1 cellular context compared by ENCODE assay signal in the genomic region with DNA sequence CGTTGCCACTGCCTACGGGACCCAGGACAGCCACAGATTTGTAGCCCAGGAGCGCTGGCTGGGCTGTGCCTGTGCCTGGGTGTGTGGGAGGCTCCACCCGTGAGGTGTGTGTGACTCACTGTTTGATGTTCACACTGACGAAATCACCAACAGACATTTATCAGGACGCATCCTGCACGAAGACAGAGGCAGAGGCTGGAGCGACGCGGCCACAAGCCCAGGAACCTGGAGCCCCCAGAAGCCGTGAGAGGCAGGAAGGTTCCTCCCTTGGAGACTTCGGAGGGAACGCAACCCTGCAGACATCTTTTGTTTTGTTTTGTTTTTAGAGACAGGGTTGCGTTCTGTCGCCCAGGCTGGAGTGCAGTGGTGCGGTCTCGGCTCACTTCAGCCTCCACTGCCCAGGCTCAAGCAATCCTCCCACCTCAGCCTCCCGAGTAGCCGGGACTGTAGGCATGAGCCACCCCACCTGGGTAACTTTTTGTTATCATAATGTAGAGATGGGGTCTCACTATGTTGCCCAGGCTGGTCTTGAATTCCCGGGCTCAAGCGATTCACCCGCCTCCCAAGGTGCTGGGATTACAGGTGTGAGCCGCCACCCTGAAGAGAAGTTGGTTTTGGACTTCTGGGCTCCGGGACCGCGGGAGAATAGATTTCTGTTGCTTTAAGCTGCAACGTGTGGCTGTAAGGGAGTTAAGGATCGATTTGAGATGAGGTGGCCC.
TF ChIP-seq lines count a peak whose summit lies in the region.

No MANE protein-coding gene starts in this region.

TF ChIP-seq in K562, 482 proteins besides CTCF, POLR2A, EP300 and RAD21 (continued from another document and continues in another):
- TF ChIP-seq, protein P1, sequence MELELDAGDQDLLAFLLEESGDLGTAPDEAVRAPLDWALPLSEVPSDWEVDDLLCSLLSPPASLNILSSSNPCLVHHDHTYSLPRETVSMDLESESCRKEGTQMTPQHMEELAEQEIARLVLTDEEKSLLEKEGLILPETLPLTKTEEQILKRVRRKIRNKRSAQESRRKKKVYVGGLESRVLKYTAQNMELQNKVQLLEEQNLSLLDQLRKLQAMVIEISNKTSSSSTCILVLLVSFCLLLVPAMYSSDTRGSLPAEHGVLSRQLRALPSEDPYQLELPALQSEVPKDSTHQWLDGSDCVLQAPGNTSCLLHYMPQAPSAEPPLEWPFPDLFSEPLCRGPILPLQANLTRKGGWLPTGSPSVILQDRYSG (tag; conservative IDR thresholded peaks at IDR 0.05; ENCODE audit: low read depth) = no peak
- TF ChIP-seq ELF1 (tag; IDR thresholded peaks at IDR 0.05) = no peak
- TF ChIP-seq, protein P2, sequence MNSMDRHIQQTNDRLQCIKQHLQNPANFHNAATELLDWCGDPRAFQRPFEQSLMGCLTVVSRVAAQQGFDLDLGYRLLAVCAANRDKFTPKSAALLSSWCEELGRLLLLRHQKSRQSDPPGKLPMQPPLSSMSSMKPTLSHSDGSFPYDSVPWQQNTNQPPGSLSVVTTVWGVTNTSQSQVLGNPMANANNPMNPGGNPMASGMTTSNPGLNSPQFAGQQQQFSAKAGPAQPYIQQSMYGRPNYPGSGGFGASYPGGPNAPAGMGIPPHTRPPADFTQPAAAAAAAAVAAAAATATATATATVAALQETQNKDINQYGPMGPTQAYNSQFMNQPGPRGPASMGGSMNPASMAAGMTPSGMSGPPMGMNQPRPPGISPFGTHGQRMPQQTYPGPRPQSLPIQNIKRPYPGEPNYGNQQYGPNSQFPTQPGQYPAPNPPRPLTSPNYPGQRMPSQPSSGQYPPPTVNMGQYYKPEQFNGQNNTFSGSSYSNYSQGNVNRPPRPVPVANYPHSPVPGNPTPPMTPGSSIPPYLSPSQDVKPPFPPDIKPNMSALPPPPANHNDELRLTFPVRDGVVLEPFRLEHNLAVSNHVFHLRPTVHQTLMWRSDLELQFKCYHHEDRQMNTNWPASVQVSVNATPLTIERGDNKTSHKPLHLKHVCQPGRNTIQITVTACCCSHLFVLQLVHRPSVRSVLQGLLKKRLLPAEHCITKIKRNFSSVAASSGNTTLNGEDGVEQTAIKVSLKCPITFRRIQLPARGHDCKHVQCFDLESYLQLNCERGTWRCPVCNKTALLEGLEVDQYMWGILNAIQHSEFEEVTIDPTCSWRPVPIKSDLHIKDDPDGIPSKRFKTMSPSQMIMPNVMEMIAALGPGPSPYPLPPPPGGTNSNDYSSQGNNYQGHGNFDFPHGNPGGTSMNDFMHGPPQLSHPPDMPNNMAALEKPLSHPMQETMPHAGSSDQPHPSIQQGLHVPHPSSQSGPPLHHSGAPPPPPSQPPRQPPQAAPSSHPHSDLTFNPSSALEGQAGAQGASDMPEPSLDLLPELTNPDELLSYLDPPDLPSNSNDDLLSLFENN (IDR thresholded peaks at IDR 0.05; ENCODE audit: low read depth in 2 of 2, low read length in 2 of 2) = no peak
- no peak for TF ChIP-seq ZNF274 (IDR thresholded peaks at IDR 0.05; ENCODE audit: borderline replicate concordance, low read depth, low read length)
- TF ChIP-seq, protein P3, sequence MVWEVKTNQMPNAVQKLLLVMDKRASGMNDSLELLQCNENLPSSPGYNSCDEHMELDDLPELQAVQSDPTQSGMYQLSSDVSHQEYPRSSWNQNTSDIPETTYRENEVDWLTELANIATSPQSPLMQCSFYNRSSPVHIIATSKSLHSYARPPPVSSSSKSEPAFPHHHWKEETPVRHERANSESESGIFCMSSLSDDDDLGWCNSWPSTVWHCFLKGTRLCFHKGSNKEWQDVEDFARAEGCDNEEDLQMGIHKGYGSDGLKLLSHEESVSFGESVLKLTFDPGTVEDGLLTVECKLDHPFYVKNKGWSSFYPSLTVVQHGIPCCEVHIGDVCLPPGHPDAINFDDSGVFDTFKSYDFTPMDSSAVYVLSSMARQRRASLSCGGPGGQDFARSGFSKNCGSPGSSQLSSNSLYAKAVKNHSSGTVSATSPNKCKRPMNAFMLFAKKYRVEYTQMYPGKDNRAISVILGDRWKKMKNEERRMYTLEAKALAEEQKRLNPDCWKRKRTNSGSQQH (CRISPR knock-in tag; IDR thresholded peaks at IDR 0.05) = no peak
- no peak for TF ChIP-seq ASH1L (IDR thresholded peaks at IDR 0.05; ENCODE audit: borderline replicate concordance, low read depth, partially characterized antibody)
- TF ChIP-seq TAL1 (IDR thresholded peaks at IDR 0.05) = no peak
- no peak for TF ChIP-seq CBFB (CRISPR knock-in tag; IDR thresholded peaks at IDR 0.05)
- peak; percentile 20; the same call in 1 of the 2 replicates for TF ChIP-seq POLR2AphosphoS5 (IDR thresholded peaks at IDR 0.05; ENCODE audit: control insufficient read depth, insufficient read depth, low read depth, low read length)
- 0 out of 2 replicates have a peak, but pooled peaks have one; percentile 38 for TF ChIP-seq NR4A1 (CRISPR knock-in tag; IDR thresholded peaks at IDR 0.05)
- TF ChIP-seq NR4A1 (tag; IDR thresholded peaks at IDR 0.05) = no peak
- TF ChIP-seq RFX1 (IDR thresholded peaks at IDR 0.05) = no peak
- TF ChIP-seq TAF9B (IDR thresholded peaks at IDR 0.05; ENCODE audit: partially characterized antibody) = no peak
- no peak for TF ChIP-seq NFIC (IDR thresholded peaks at IDR 0.05)
- TF ChIP-seq, protein P4, sequence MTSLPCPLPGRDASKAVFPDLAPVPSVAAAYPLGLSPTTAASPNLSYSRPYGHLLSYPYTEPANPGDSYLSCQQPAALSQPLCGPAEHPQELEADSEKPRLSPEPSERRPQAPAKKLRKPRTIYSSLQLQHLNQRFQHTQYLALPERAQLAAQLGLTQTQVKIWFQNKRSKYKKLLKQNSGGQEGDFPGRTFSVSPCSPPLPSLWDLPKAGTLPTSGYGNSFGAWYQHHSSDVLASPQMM (CRISPR knock-in tag; IDR thresholded peaks at IDR 0.05) = no peak
- no peak for TF ChIP-seq ZNF146 (CRISPR knock-in tag; IDR thresholded peaks at IDR 0.05; ENCODE audit: unreplicated experiment)
- no peak for TF ChIP-seq LARP7 (IDR thresholded peaks at IDR 0.05)
- no peak for TF ChIP-seq DACH1 (IDR thresholded peaks at IDR 0.05; ENCODE audit: partially characterized antibody)
- no peak for TF ChIP-seq PRMT5 (CRISPR knock-in tag; IDR thresholded peaks at IDR 0.05)
- no peak for TF ChIP-seq NFE2L1 (tag; IDR thresholded peaks at IDR 0.05; ENCODE audit: borderline replicate concordance, low read depth)
- TF ChIP-seq, protein P5, sequence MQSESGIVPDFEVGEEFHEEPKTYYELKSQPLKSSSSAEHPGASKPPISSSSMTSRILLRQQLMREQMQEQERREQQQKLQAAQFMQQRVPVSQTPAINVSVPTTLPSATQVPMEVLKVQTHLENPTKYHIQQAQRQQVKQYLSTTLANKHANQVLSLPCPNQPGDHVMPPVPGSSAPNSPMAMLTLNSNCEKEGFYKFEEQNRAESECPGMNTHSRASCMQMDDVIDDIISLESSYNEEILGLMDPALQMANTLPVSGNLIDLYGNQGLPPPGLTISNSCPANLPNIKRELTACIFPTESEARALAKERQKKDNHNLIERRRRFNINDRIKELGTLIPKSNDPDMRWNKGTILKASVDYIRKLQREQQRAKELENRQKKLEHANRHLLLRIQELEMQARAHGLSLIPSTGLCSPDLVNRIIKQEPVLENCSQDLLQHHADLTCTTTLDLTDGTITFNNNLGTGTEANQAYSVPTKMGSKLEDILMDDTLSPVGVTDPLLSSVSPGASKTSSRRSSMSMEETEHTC (IDR thresholded peaks at IDR 0.05) = peak; percentile 43; the same call in 1 of the 2 replicates
- TF ChIP-seq YBX1 (IDR thresholded peaks at IDR 0.05) = no peak
- TF ChIP-seq GTF2E2 (tag; IDR thresholded peaks at IDR 0.05) = no peak
- no peak for TF ChIP-seq ELF2 (CRISPR knock-in tag; IDR thresholded peaks at IDR 0.05)
- TF ChIP-seq TAF7 (tag; IDR thresholded peaks at IDR 0.05) = no peak
- TF ChIP-seq, protein P6, sequence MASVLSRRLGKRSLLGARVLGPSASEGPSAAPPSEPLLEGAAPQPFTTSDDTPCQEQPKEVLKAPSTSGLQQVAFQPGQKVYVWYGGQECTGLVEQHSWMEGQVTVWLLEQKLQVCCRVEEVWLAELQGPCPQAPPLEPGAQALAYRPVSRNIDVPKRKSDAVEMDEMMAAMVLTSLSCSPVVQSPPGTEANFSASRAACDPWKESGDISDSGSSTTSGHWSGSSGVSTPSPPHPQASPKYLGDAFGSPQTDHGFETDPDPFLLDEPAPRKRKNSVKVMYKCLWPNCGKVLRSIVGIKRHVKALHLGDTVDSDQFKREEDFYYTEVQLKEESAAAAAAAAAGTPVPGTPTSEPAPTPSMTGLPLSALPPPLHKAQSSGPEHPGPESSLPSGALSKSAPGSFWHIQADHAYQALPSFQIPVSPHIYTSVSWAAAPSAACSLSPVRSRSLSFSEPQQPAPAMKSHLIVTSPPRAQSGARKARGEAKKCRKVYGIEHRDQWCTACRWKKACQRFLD (CRISPR knock-in tag; IDR thresholded peaks at IDR 0.05) = no peak
- no peak for TF ChIP-seq AFF1 (IDR thresholded peaks at IDR 0.05; ENCODE audit: low read depth in 1 of 2, partially characterized antibody in 2 of 2)
- TF ChIP-seq, protein P7, sequence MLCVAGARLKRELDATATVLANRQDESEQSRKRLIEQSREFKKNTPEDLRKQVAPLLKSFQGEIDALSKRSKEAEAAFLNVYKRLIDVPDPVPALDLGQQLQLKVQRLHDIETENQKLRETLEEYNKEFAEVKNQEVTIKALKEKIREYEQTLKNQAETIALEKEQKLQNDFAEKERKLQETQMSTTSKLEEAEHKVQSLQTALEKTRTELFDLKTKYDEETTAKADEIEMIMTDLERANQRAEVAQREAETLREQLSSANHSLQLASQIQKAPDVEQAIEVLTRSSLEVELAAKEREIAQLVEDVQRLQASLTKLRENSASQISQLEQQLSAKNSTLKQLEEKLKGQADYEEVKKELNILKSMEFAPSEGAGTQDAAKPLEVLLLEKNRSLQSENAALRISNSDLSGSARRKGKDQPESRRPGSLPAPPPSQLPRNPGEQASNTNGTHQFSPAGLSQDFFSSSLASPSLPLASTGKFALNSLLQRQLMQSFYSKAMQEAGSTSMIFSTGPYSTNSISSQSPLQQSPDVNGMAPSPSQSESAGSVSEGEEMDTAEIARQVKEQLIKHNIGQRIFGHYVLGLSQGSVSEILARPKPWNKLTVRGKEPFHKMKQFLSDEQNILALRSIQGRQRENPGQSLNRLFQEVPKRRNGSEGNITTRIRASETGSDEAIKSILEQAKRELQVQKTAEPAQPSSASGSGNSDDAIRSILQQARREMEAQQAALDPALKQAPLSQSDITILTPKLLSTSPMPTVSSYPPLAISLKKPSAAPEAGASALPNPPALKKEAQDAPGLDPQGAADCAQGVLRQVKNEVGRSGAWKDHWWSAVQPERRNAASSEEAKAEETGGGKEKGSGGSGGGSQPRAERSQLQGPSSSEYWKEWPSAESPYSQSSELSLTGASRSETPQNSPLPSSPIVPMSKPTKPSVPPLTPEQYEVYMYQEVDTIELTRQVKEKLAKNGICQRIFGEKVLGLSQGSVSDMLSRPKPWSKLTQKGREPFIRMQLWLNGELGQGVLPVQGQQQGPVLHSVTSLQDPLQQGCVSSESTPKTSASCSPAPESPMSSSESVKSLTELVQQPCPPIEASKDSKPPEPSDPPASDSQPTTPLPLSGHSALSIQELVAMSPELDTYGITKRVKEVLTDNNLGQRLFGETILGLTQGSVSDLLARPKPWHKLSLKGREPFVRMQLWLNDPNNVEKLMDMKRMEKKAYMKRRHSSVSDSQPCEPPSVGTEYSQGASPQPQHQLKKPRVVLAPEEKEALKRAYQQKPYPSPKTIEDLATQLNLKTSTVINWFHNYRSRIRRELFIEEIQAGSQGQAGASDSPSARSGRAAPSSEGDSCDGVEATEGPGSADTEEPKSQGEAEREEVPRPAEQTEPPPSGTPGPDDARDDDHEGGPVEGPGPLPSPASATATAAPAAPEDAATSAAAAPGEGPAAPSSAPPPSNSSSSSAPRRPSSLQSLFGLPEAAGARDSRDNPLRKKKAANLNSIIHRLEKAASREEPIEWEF (CRISPR knock-in tag; IDR thresholded peaks at IDR 0.05) = no peak
- no peak for TF ChIP-seq HNRNPL (IDR thresholded peaks at IDR 0.05; ENCODE audit: low read depth, low read length)
- TF ChIP-seq FOS (IDR thresholded peaks at IDR 0.05; ENCODE audit: extremely low read depth, insufficient read length) = peak; percentile 58
- no peak for TF ChIP-seq PRPF4 (IDR thresholded peaks at IDR 0.05; ENCODE audit: insufficient read depth, low read depth, low read length, poor library complexity, severe bottlenecking)
- no peak for TF ChIP-seq IRF2 (CRISPR knock-in tag; IDR thresholded peaks at IDR 0.05)
- TF ChIP-seq NFIX (CRISPR knock-in tag; IDR thresholded peaks at IDR 0.05; ENCODE audit: low read depth) = no peak
- no peak for TF ChIP-seq SREBF1 (IDR thresholded peaks at IDR 0.05; ENCODE audit: borderline replicate concordance, low read depth, low read length)
- TF ChIP-seq CXXC5 (CRISPR knock-in tag; IDR thresholded peaks at IDR 0.05) = peak; percentile 84
- no peak for TF ChIP-seq HNRNPUL1 (IDR thresholded peaks at IDR 0.05; ENCODE audit: low read length)
- TF ChIP-seq PPARD (CRISPR knock-in tag; IDR thresholded peaks at IDR 0.05) = no peak
- no peak for TF ChIP-seq MXI1 (IDR thresholded peaks at IDR 0.05; ENCODE audit: low read depth, low read length)
- peak; percentile 95 for TF ChIP-seq SMARCE1 (IDR thresholded peaks at IDR 0.05)
- TF ChIP-seq ATF1 (CRISPR knock-in tag; IDR thresholded peaks at IDR 0.05) = no peak
- TF ChIP-seq ATF1 (tag; IDR thresholded peaks at IDR 0.05) = peak; percentile 87
- TF ChIP-seq PTRF (tag; IDR thresholded peaks at IDR 0.05) = no peak
- TF ChIP-seq TSC22D4 (tag; IDR thresholded peaks at IDR 0.05) = no peak
- TF ChIP-seq MEIS2 (IDR thresholded peaks at IDR 0.05; ENCODE audit: partially characterized antibody) = peak; percentile 83
- TF ChIP-seq NELFE (IDR thresholded peaks at IDR 0.05; ENCODE audit: insufficient read depth, insufficient read length) = no peak
- TF ChIP-seq MCM7 (IDR thresholded peaks at IDR 0.05) = no peak
